ENCODE assay signal across 18 cellular contexts in genomic region chr3:143236226-143236964, GRCh38.
DNase-seq lines count a peak whose midpoint lies in the region; ATAC-seq and TF ChIP-seq lines count a peak whose summit lies in the region.
"Had no signal": no experiment of that assay in that cellular context is flagged by ENCODE, and none has a peak within 500 bp of the region (broad histone marks: within the 10 kb centered on the region; RNA-seq: fewer than 3 reads in every experiment).

No MANE protein-coding gene starts in this region.

- no peaks in the 10 kb centered on the region for H3K36me3 ChIP-seq in mesenchymal stem cell (ENCODE audit: control insufficient read depth in 1 of 2, insufficient read depth in 2 of 2, low read depth in 1 of 2, low read length in 2 of 2)
- no peaks in the 10 kb centered on the region for H3K36me3 ChIP-seq in mesendoderm (ENCODE audit: control insufficient read depth, insufficient read depth, low read length)

- WGBS in mesenchymal stem cell = 96% methylated on average over 10 of the region's 11 CpGs
- WGBS in mesendoderm (ENCODE audit: extremely low coverage, insufficient coverage, low lambda C conversion rate) = no CpG with 5 or more reads among the region's 11 CpGs

- H3K27ac ChIP-seq in mesenchymal stem cell (ENCODE audit: low read length, poor library complexity, severe bottlenecking) (peak overlapping the region; percentile 45), mesendoderm (ENCODE audit: low read depth, low read length) (no peak overlapping the region)

- no peak overlapping the region for H2AFZ ChIP-seq in mesenchymal stem cell (ENCODE audit: low read depth, low read length)

- no peaks in the 10 kb centered on the region for H3K36me3 Mint-ChIP-seq in T-helper 17 cell (ENCODE audit: low read depth)
- H3K36me3 Mint-ChIP-seq: WTC11 had no signal

- H3K4me2 ChIP-seq in mesenchymal stem cell (ENCODE audit: low read length, poor library complexity, severe bottlenecking) (no peak overlapping the region), mesendoderm (ENCODE audit: low read length) (no peak overlapping the region)

- TF ChIP-seq CTCF in GM12865 (IDR thresholded peaks at IDR 0.05; ENCODE audit: insufficient read depth, low read depth, low read length, missing control alignments) = no peak

- H3K56ac ChIP-seq in mesendoderm (ENCODE audit: low read length) = no peak overlapping the region

- DNase-seq in GM12865 (ENCODE audit: low read depth) (peak; percentile 15), RPMI7951 (ENCODE audit: low read depth) (peak; percentile 5), mesenchymal stem cell (no peak), T-helper 17 cell (no peak), EL (no peak), NCI-H345 (lab: John Stamatoyannopoulos, UW) (no peak), mesendoderm (no peak)
- DNase-seq: activated CD8-positive, alpha-beta memory T cell treated with anti-CD3 and anti-CD28 coated beads, Interleukin-2, amount 50 U/mL, for 48 hours; activated naive CD8-positive, alpha-beta T cell treated with anti-CD3 and anti-CD28 coated beads, Interleukin-2, amount 50 U/mL, for 24 hours; CD4-positive, CD25-positive, alpha-beta regulatory T cell; cerebellar nuclear complex; erythroblast; GDM1; midbrain; NCI-H524; SHP77 treated with DMSO at 0.1 percent for 48 hours had no signal

- H4K5ac ChIP-seq in mesendoderm (ENCODE audit: low read length) = no peak overlapping the region

- ATAC-seq in HG02884 (IDR thresholded peaks at IDR 0.05; ENCODE audit: unreplicated experiment) (peak; percentile 74), T-helper 17 cell (no peak)
- ATAC-seq: activated naive CD8-positive, alpha-beta T cell treated with anti-CD3 and anti-CD28 coated beads, Interleukin-2, amount 50 U/mL, for 24 hours; WTC11 had no signal

- no peak overlapping the region for H3K4me3 Mint-ChIP-seq in T-helper 17 cell
- H3K4me3 Mint-ChIP-seq: activated naive CD8-positive, alpha-beta T cell treated with anti-CD3 and anti-CD28 coated beads, Interleukin-2, amount 50 U/mL, for 24 hours; WTC11 had no signal

- H3K79me1 ChIP-seq in mesenchymal stem cell (replicated peaks; ENCODE audit: low read length, poor library complexity, severe bottlenecking) (no peaks in the 10 kb centered on the region), mesendoderm (ENCODE audit: low read length) (no peaks in the 10 kb centered on the region)

- no peak overlapping the region for H2BK12ac ChIP-seq in mesenchymal stem cell (ENCODE audit: low read length in 2 of 2)

- H3K4me3 ChIP-seq in GM12865 (ENCODE audit: low read depth, low read length) = no peak overlapping the region
- H3K4me3 ChIP-seq in mesenchymal stem cell (ENCODE audit: insufficient read depth in 1 of 2, low read depth in 1 of 2, low read length in 2 of 2) = no peak overlapping the region
- no peak overlapping the region for H3K4me3 ChIP-seq in mesendoderm (ENCODE audit: low read length)

- H3K27me3 ChIP-seq in mesenchymal stem cell (ENCODE audit: control insufficient read depth in 1 of 2, insufficient read depth in 1 of 2, low read length in 2 of 2) = no peaks in the 10 kb centered on the region
- no peaks in the 10 kb centered on the region for H3K27me3 ChIP-seq in mesendoderm (ENCODE audit: insufficient read depth, low read length, poor library complexity)

- no peak overlapping the region for H3K27ac Mint-ChIP-seq in T-helper 17 cell
- H3K27ac Mint-ChIP-seq: activated naive CD8-positive, alpha-beta T cell treated with anti-CD3 and anti-CD28 coated beads, Interleukin-2, amount 50 U/mL, for 24 hours; CD4-positive, CD25-positive, alpha-beta regulatory T cell; WTC11 had no signal

- H3K4ac ChIP-seq in mesenchymal stem cell (ENCODE audit: low read depth in 1 of 2, low read length in 2 of 2) (no peak overlapping the region), mesendoderm (ENCODE audit: low read depth, low read length) (no peak overlapping the region)

- H4K8ac ChIP-seq in mesenchymal stem cell (ENCODE audit: low read length) = no peak overlapping the region
- H4K8ac ChIP-seq in mesendoderm (ENCODE audit: low read depth, low read length) = no peak overlapping the region

- H3K4me1 Mint-ChIP-seq in T-helper 17 cell = no peaks in the 10 kb centered on the region
- H3K4me1 Mint-ChIP-seq: WTC11 had no signal

- H2BK120ac ChIP-seq in mesenchymal stem cell (ENCODE audit: low read depth, low read length) (no peak overlapping the region), mesendoderm (ENCODE audit: low read depth, low read length) (no peak overlapping the region)

- H3K14ac ChIP-seq in mesenchymal stem cell (ENCODE audit: low read length in 2 of 2) = no peak overlapping the region

- H3K18ac ChIP-seq in mesenchymal stem cell (ENCODE audit: low read depth in 1 of 2, low read length in 2 of 2) (no peak overlapping the region), mesendoderm (ENCODE audit: low read length) (no peak overlapping the region)

- H3K9ac ChIP-seq in mesenchymal stem cell (ENCODE audit: low read length) = no peak overlapping the region
- H3K9ac ChIP-seq in mesendoderm (ENCODE audit: low read length) = no peak overlapping the region

- H2BK5ac ChIP-seq in mesenchymal stem cell (ENCODE audit: low read depth, low read length, poor library complexity, severe bottlenecking) (no peak overlapping the region), mesendoderm (ENCODE audit: low read length) (no peak overlapping the region)

- H3K23ac ChIP-seq in mesenchymal stem cell (ENCODE audit: low read length in 2 of 2) (no peak overlapping the region), mesendoderm (ENCODE audit: low read length) (no peak overlapping the region)

- H4K91ac ChIP-seq in mesenchymal stem cell (ENCODE audit: low read length) = no peak overlapping the region

- H3K4me1 ChIP-seq in mesenchymal stem cell (ENCODE audit: control insufficient read depth, insufficient read depth, low read depth, low read length) (peaks cover 10% of the 10 kb centered on the region), mesendoderm (ENCODE audit: control insufficient read depth, low read depth, low read length) (no peaks in the 10 kb centered on the region)

- no peaks in the 10 kb centered on the region for H3K79me2 ChIP-seq in mesendoderm (ENCODE audit: control insufficient read depth, insufficient read depth, low read length)

- no peaks in the 10 kb centered on the region for H3K9me3 ChIP-seq in mesenchymal stem cell (ENCODE audit: control insufficient read depth, low read length)
- no peaks in the 10 kb centered on the region for H3K9me3 ChIP-seq in T-helper 17 cell (ENCODE audit: control insufficient read depth, low read length, poor library complexity, severe bottlenecking)

- H2AK5ac ChIP-seq in mesenchymal stem cell (ENCODE audit: low read length, severe bottlenecking) (no peak overlapping the region), mesendoderm (ENCODE audit: low read length) (no peak overlapping the region)

- H2BK15ac ChIP-seq in mesenchymal stem cell (ENCODE audit: low read depth, poor library complexity, severe bottlenecking) = no peak overlapping the region
- H2BK15ac ChIP-seq in mesendoderm (replicated peaks; ENCODE audit: low read depth) = no peak overlapping the region

- no peaks in the 10 kb centered on the region for H3K27me3 Mint-ChIP-seq in T-helper 17 cell
- H3K27me3 Mint-ChIP-seq: activated naive CD8-positive, alpha-beta T cell treated with anti-CD3 and anti-CD28 coated beads, Interleukin-2, amount 50 U/mL, for 24 hours; CD4-positive, CD25-positive, alpha-beta regulatory T cell had no signal

Comparison
In these comparisons a context has a peak if more than half of its experiments do, and no peak if none do; other contexts are left out.
1. DNase-seq: peak in GM12865 (single experiment) and RPMI7951 (single experiment); none in mesenchymal stem cell (single experiment), T-helper 17 cell (0 of 3), EL (single experiment), NCI-H345 (single experiment) and mesendoderm (single experiment).